1 cellular context compared by ENCODE assay signal in genomic region chr9:134338394-134339182, GRCh38.
A peak's percentile ranks its signal among the peaks of the same experiment; 100 is the strongest.
TF ChIP-seq lines count a peak whose summit lies in the region.

No MANE protein-coding gene starts in this region.

TF ChIP-seq in K562, 482 proteins besides CTCF, POLR2A, EP300 and RAD21 (continued from another document and continues in another):
- TF ChIP-seq MBD2 (IDR thresholded peaks at IDR 0.05; ENCODE audit: borderline replicate concordance, low read depth) = peak; percentile 68
- TF ChIP-seq MXD1 (CRISPR knock-in tag; IDR thresholded peaks at IDR 0.05; ENCODE audit: borderline replicate concordance, poor library complexity, severe bottlenecking) = peak; percentile 78
- TF ChIP-seq HOMEZ (CRISPR knock-in tag; IDR thresholded peaks at IDR 0.05) = no peak
- TF ChIP-seq USF2 (CRISPR knock-in tag; IDR thresholded peaks at IDR 0.05) = 0 out of 2 replicates have a peak, but pooled peaks have one; percentile 25
- TF ChIP-seq ID3 (CRISPR knock-in tag; IDR thresholded peaks at IDR 0.05) = no peak
- peak; percentile 46; the same call in 1 of the 2 replicates for TF ChIP-seq ID3 (tag; IDR thresholded peaks at IDR 0.05)
- TF ChIP-seq CC2D1A (IDR thresholded peaks at IDR 0.05) = peak; percentile 99
- peak; percentile 64; the same call in 1 of the 2 replicates for TF ChIP-seq TOE1 (IDR thresholded peaks at IDR 0.05; ENCODE audit: borderline replicate concordance)
- no peak for TF ChIP-seq TOE1 (CRISPR knock-in tag; IDR thresholded peaks at IDR 0.05; ENCODE audit: borderline replicate concordance, low read depth)
- TF ChIP-seq CHD2 (IDR thresholded peaks at IDR 0.05; ENCODE audit: low read depth, low read length) = 0 out of 2 replicates have a peak, but pooled peaks have one; percentile 35
- peak; percentile 69 for TF ChIP-seq FOXP1 (CRISPR knock-in tag; IDR thresholded peaks at IDR 0.05)
- 0 out of 2 replicates have a peak, but pooled peaks have one; percentile 47 for TF ChIP-seq POLR2G (IDR thresholded peaks at IDR 0.05; ENCODE audit: low read depth, low read length)
- TF ChIP-seq ARHGAP35 (IDR thresholded peaks at IDR 0.05; ENCODE audit: partially characterized antibody) = peak; percentile 15
- no peak for TF ChIP-seq SETDB1 (IDR thresholded peaks at IDR 0.05; ENCODE audit: low read length)
- peak; percentile 97 for TF ChIP-seq ZNF395 (CRISPR knock-in tag; IDR thresholded peaks at IDR 0.05)
- TF ChIP-seq FOXK1 (CRISPR knock-in tag; IDR thresholded peaks at IDR 0.05; ENCODE audit: borderline replicate concordance) = no peak
- TF ChIP-seq GATAD2B (IDR thresholded peaks at IDR 0.05; ENCODE audit: borderline replicate concordance) = peak; percentile 98
- TF ChIP-seq ZNF23 (CRISPR knock-in tag; IDR thresholded peaks at IDR 0.05) = no peak
- TF ChIP-seq MCM2 (IDR thresholded peaks at IDR 0.05; ENCODE audit: low read depth) = no peak
- no peak for TF ChIP-seq ZNF280A (IDR thresholded peaks at IDR 0.05; ENCODE audit: low read depth, partially characterized antibody)
- 0 out of 2 replicates have a peak, but pooled peaks have one; percentile 33 for TF ChIP-seq ERF (CRISPR knock-in tag; IDR thresholded peaks at IDR 0.05)
- TF ChIP-seq YBX1 (IDR thresholded peaks at IDR 0.05) = no peak
- TF ChIP-seq STAG1 (CRISPR knock-in tag; IDR thresholded peaks at IDR 0.05; ENCODE audit: borderline replicate concordance) = no peak
- TF ChIP-seq SMARCE1 (IDR thresholded peaks at IDR 0.05) = peak; percentile 98
- TF ChIP-seq SNIP1 (IDR thresholded peaks at IDR 0.05; ENCODE audit: low read depth) = no peak
- TF ChIP-seq PCBP1 (IDR thresholded peaks at IDR 0.05; ENCODE audit: low read depth, low read length, poor library complexity, severe bottlenecking) = peak; percentile 99
- TF ChIP-seq BCOR (IDR thresholded peaks at IDR 0.05) = peak; percentile 94
- 0 out of 2 replicates have a peak, but pooled peaks have one; percentile 36 for TF ChIP-seq ATF4 (CRISPR knock-in tag; IDR thresholded peaks at IDR 0.05)
- no peak for TF ChIP-seq BRF2 (IDR thresholded peaks at IDR 0.05; ENCODE audit: borderline replicate concordance, insufficient read depth, insufficient read length)
- TF ChIP-seq HBP1 (CRISPR knock-in tag; IDR thresholded peaks at IDR 0.05) = no peak
- TF ChIP-seq NR2F6 (CRISPR knock-in tag; IDR thresholded peaks at IDR 0.05) = no peak
- TF ChIP-seq PHTF2 (CRISPR knock-in tag; IDR thresholded peaks at IDR 0.05) = no peak
- peak; percentile 76 for TF ChIP-seq SMAD1 (IDR thresholded peaks at IDR 0.05; ENCODE audit: low read depth, low read length, partially characterized antibody)
- TF ChIP-seq HCFC1 (IDR thresholded peaks at IDR 0.05; ENCODE audit: low read depth, low read length) = 0 out of 2 replicates have a peak, but pooled peaks have one; percentile 43
- TF ChIP-seq WHSC1 (IDR thresholded peaks at IDR 0.05; ENCODE audit: low read length) = no peak
- peak; percentile 89 for TF ChIP-seq ZBED1 (IDR thresholded peaks at IDR 0.05)
- peak; percentile 61; the same call in 1 of the 2 replicates for TF ChIP-seq ZC3H4 (CRISPR knock-in tag; IDR thresholded peaks at IDR 0.05; ENCODE audit: borderline replicate concordance)
- TF ChIP-seq NCOA1 (IDR thresholded peaks at IDR 0.05; ENCODE audit: low read depth) = peak; percentile 90
- peak in 1 of 2 experiments; percentile 63; a peak in 1 of 4 replicates for TF ChIP-seq KDM4B (IDR thresholded peaks at IDR 0.05; ENCODE audit: borderline replicate concordance in 2 of 2, low read depth in 1 of 2)
- peak; percentile 37; the same call in 1 of the 2 replicates for TF ChIP-seq NR1H2 (CRISPR knock-in tag; IDR thresholded peaks at IDR 0.05)
- peak; percentile 51 for TF ChIP-seq DACH1 (IDR thresholded peaks at IDR 0.05; ENCODE audit: partially characterized antibody)
- TF ChIP-seq ZNF584 (CRISPR knock-in tag; IDR thresholded peaks at IDR 0.05; ENCODE audit: low read depth) = peak; percentile 90
- peak; percentile 61; the same call in 1 of the 2 replicates for TF ChIP-seq USF1 (CRISPR knock-in tag; IDR thresholded peaks at IDR 0.05)
- peak; percentile 93 for TF ChIP-seq RNF2 (IDR thresholded peaks at IDR 0.05)
- peak; percentile 87 for TF ChIP-seq KHSRP (IDR thresholded peaks at IDR 0.05)
- TF ChIP-seq NRF1 (conservative IDR thresholded peaks at IDR 0.05 in 1 of 2, IDR thresholded peaks at IDR 0.05 in 1 of 2) = peak; percentile 32 to 33; a peak in 1 of 4 replicates
- 0 out of 2 replicates have a peak, but pooled peaks have one; percentile 45 for TF ChIP-seq ATF6 (CRISPR knock-in tag; IDR thresholded peaks at IDR 0.05)
- TF ChIP-seq ARID1B (IDR thresholded peaks at IDR 0.05) = peak; percentile 100
- peak; percentile 94 for TF ChIP-seq EGR1 (conservative IDR thresholded peaks at IDR 0.05)
- 0 out of 2 replicates have a peak, but pooled peaks have one; percentile 36 for TF ChIP-seq CREB3 (tag; conservative IDR thresholded peaks at IDR 0.05; ENCODE audit: low read depth)
- TF ChIP-seq CREM (IDR thresholded peaks at IDR 0.05; ENCODE audit: low read depth) = peak; percentile 84
- peak; percentile 72 for TF ChIP-seq DMBX1 (CRISPR knock-in tag; IDR thresholded peaks at IDR 0.05; ENCODE audit: borderline replicate concordance)
- no peak for TF ChIP-seq HNRNPH1 (optimal IDR thresholded peaks at IDR 0.05; ENCODE audit: low read depth, low read length)
- TF ChIP-seq NFIX (CRISPR knock-in tag; IDR thresholded peaks at IDR 0.05; ENCODE audit: low read depth) = no peak
- TF ChIP-seq SLC30A9 (CRISPR knock-in tag; IDR thresholded peaks at IDR 0.05) = no peak
- no peak for TF ChIP-seq ZNF551 (CRISPR knock-in tag; IDR thresholded peaks at IDR 0.05)
- no peak for TF ChIP-seq RBM25 (IDR thresholded peaks at IDR 0.05; ENCODE audit: low read depth, low read length, severe bottlenecking)
